24 cellular contexts compared by ENCODE assay signal in genomic region chr1:247298124-247298481, GRCh38. TPM values are rescaled to one million over a fixed set of nuclear protein-coding genes. Genes with fewer than 3 reads are reported as not detected.
"Had no signal": no experiment of that assay in that cellular context is flagged by ENCODE, and none has a peak within 500 bp of the region (broad histone marks: within the 10 kb centered on the region; RNA-seq: fewer than 3 reads in every experiment).

No MANE protein-coding gene starts in this region.

- H3K4me1 ChIP-seq: esophagus muscularis mucosa, gastroesophageal sphincter, heart left ventricle, left ventricle myocardium inferior, parathyroid adenoma had no signal

- H3K9me3 ChIP-seq: esophagus muscularis mucosa, gastroesophageal sphincter, heart left ventricle, left ventricle myocardium inferior had no signal

- H3K27me3 Mint-ChIP-seq: brain had no signal

- H3K4me3 ChIP-seq: coronary artery, esophagus muscularis mucosa, gastroesophageal sphincter, heart left ventricle, left ventricle myocardium inferior had no signal

- FAIRE-seq: endometrium had no signal

- H3K79me2 ChIP-seq: parathyroid adenoma had no signal

- H3K27ac Mint-ChIP-seq: activated T-helper 1 cell treated with anti-CD3 and anti-CD28 coated beads, Interleukin-12 subunit alpha, Interleukin-12 subunit beta, Interleukin-2, Interleukin-4 antibody, amounts not matched to agents 30 ng/mL and 10 ng/mL and 1 ng/mL, durations not matched to agents 14 hours and 24 hours and 36 hours; natural killer cell had no signal

- H2AFZ ChIP-seq: parathyroid adenoma had no signal

- ATAC-seq: activated CD4-positive, CD25-positive, alpha-beta regulatory T cell treated with anti-CD3 and anti-CD28 coated beads, Interleukin-2, amount 50 U/mL, for 24 hours; gastroesophageal sphincter; heart left ventricle; natural killer cell; sciatic nerve had no signal

- DNase-seq: activated CD4-positive, alpha-beta T cell treated with anti-CD3 and anti-CD28 coated beads, Interleukin-2, amount 50 U/mL, for 1 hour; activated gamma-delta T cell treated with Interleukin-2 at 50 U/mL for 16 hours; anterior cingulate cortex; heart left ventricle; left ventricle myocardium inferior; natural killer cell; stimulated activated CD4-positive, alpha-beta T cell treated with anti-CD3 and anti-CD28 coated beads, Interleukin-4, amount 100 ng/mL, for 4 hours; stimulated activated naive CD4-positive, alpha-beta T cell; T-helper 1 cell; T-helper 9 cell had no signal

- H3K27ac ChIP-seq: coronary artery, esophagus muscularis mucosa, gastroesophageal sphincter, heart left ventricle, left ventricle myocardium inferior, parathyroid adenoma had no signal

- H3K27me3 ChIP-seq: heart left ventricle had no signal

- H3K9ac ChIP-seq: parathyroid adenoma had no signal

- H3K9me3 Mint-ChIP-seq: activated T-helper 1 cell treated with anti-CD3 and anti-CD28 coated beads, Interleukin-12 subunit alpha, Interleukin-12 subunit beta, Interleukin-2, Interleukin-4 antibody, amounts not matched to agents 30 ng/mL and 10 ng/mL and 1 ng/mL, durations not matched to agents 14 hours and 24 hours and 36 hours; brain; central memory CD8-positive, alpha-beta T cell; natural killer cell had no signal

- H3K4me1 Mint-ChIP-seq: brain; central memory CD8-positive, alpha-beta T cell had no signal

- H3K4me3 Mint-ChIP-seq: activated T-helper 1 cell treated with anti-CD3 and anti-CD28 coated beads, Interleukin-12 subunit alpha, Interleukin-12 subunit beta, Interleukin-2, Interleukin-4 antibody, amounts not matched to agents 30 ng/mL and 10 ng/mL and 1 ng/mL, durations not matched to agents 14 hours and 24 hours and 36 hours; brain; central memory CD8-positive, alpha-beta T cell; natural killer cell had no signal

RNA-seq across cellular contexts. Expression of gene VN1R5, which starts 42.2 kb away (rescaled TPM):
- total RNA-seq: activated CD8-positive, alpha-beta memory T cell treated with anti-CD3 and anti-CD28 coated beads for 36 hours; activated T-helper 1 cell treated with anti-CD3 and anti-CD28 coated beads, Interleukin-12 subunit alpha, Interleukin-12 subunit beta, Interleukin-2, Interleukin-4 antibody, amounts not matched to agents 30 ng/mL and 10 ng/mL and 1 ng/mL, durations not matched to agents 14 hours and 24 hours and 36 hours; esophagus muscularis mucosa; gastroesophageal sphincter; heart left ventricle; kidney epithelial cell; left ventricle myocardium inferior; mononuclear cell; natural killer cell; sciatic nerve; urinary bladder had no signal
- polyA plus RNA-seq: heart left ventricle, urinary bladder had no signal
